25 cellular contexts compared by ENCODE assay signal in genomic region chr13:40632915-40633314, GRCh38.
"Had no signal": no experiment of that assay in that cellular context is flagged by ENCODE, and none has a peak within 500 bp of the region (broad histone marks: within the 10 kb centered on the region; RNA-seq: fewer than 3 reads in every experiment).

No MANE protein-coding gene starts in this region.

- H3K9me3 Mint-ChIP-seq: activated CD4-positive, alpha-beta memory T cell treated with anti-CD3 and anti-CD28 coated beads, Interleukin-2, amount 10 ng/mL, durations not matched to agents 7 days and 5 days; activated naive CD4-positive, alpha-beta T cell treated with anti-CD3 and anti-CD28 coated beads, Interleukin-2, amount 50 U/mL, for 72 hours; memory B cell; neural crest cell; stimulated activated memory B cell treated with anti-CD40 and anti-IgM and Interleukin-4, amounts not matched to agents 10 μg/mL and 1 μg/mL and 100 μg/mL, for 72 hours; WTC11 had no signal

- H3K4me3 Mint-ChIP-seq: activated CD4-positive, alpha-beta memory T cell treated with anti-CD3 and anti-CD28 coated beads, Interleukin-2, amount 10 ng/mL, durations not matched to agents 7 days and 5 days; memory B cell; neural crest cell; stimulated activated memory B cell treated with anti-CD40 and anti-IgM and Interleukin-4, amounts not matched to agents 10 μg/mL and 1 μg/mL and 100 μg/mL, for 72 hours; WTC11 had no signal

- H3K27ac ChIP-seq: cardiac muscle cell, heart right ventricle, stomach, suprapubic skin, tibial nerve had no signal

- H3K36me3 ChIP-seq: cardiac muscle cell, stomach, suprapubic skin had no signal

- H3K27me3 Mint-ChIP-seq: activated CD4-positive, alpha-beta memory T cell treated with anti-CD3 and anti-CD28 coated beads, Interleukin-2, amount 10 ng/mL, durations not matched to agents 7 days and 5 days; memory B cell; stimulated activated memory B cell treated with anti-CD40 and anti-IgM and Interleukin-4, amounts not matched to agents 10 μg/mL and 1 μg/mL and 100 μg/mL, for 72 hours had no signal

- H3K27ac Mint-ChIP-seq: activated CD4-positive, alpha-beta memory T cell treated with anti-CD3 and anti-CD28 coated beads, Interleukin-2, amount 10 ng/mL, durations not matched to agents 7 days and 5 days; memory B cell; stimulated activated memory B cell treated with anti-CD40 and anti-IgM and Interleukin-4, amounts not matched to agents 10 μg/mL and 1 μg/mL and 100 μg/mL, for 72 hours; WTC11 had no signal

- H3K27me3 ChIP-seq: cardiac muscle cell, heart right ventricle, stomach, suprapubic skin, tibial nerve had no signal

- H3K4me3 ChIP-seq: cardiac muscle cell, heart right ventricle, stomach, suprapubic skin, tibial nerve had no signal

- DNase-seq: activated CD4-positive, alpha-beta memory T cell treated with anti-CD3 and anti-CD28 coated beads, Interleukin-2, amount 10 ng/mL, durations not matched to agents 7 days and 5 days; activated CD4-positive, alpha-beta T cell treated with anti-CD3 and anti-CD28 coated beads for 4 hours; activated gamma-delta T cell; dermis blood vessel endothelial cell; effector CD8-positive, alpha-beta T cell; erythroblast; foreskin fibroblast; heart right ventricle; islet precursor cell; left cardiac atrium; occipital lobe; posterior cingulate gyrus; small intestine; stimulated activated CD4-positive, alpha-beta T cell treated with anti-CD3 and anti-CD28 coated beads, Interleukin-2, amount 100 ng/mL, for 24 hours; stomach; T1000 had no signal

- ATAC-seq: activated naive CD4-positive, alpha-beta T cell treated with anti-CD3 and anti-CD28 coated beads, Interleukin-2, amount 50 U/mL, for 72 hours; heart right ventricle; left cardiac atrium; sciatic nerve; stimulated activated memory B cell treated with anti-CD40 and anti-IgM and Interleukin-4, amounts not matched to agents 10 μg/mL and 1 μg/mL and 100 μg/mL, for 72 hours; WTC11 had no signal

- H3K9me3 ChIP-seq: heart right ventricle, stomach, suprapubic skin, tibial nerve had no signal
